8 cellular contexts compared by ENCODE assay signal in the genomic region with DNA sequence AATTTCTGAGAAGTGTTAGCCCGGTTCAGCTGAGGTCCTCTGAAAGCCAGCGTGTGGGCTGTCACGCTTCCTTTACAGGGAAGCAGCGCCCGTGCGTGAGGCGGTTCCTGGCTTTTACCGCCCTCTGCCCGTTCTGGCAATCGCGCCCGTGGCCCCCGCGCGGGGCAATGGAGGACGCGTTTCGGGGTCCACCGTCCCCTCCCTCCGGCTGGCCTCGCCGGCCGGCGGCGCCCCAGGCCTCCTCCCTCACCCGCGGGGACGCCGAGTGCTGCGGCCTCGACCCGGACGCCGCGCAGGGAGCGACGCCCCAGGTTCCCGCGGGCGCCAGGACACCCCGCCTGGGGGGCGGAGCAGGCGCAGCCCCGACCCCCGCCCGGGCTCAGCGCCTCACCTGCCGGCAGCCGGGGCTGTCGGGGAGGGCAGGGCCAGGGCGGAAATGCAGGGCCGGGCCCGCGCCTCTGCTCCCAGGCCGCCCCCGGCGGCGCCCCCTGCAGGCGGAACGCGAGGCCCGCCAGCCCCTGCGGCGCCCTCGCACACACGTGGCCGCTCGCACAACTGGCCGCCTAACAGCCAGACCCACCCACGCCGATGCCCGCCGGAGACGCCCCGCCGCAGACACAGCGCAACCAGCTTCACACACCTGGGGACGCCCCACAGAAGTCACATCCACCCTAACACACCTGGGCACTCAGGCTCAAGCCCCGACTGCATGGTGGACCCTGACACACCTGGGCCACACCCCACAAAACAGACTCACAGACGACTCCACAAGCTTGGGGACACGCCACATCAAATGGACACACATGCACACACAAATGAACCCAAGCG. TPM values are rescaled to one million over a fixed set of nuclear protein-coding genes. Genes with fewer than 3 reads are reported as not detected.
A peak's percentile ranks its signal among the peaks of the same experiment; 100 is the strongest.
DNase-seq lines count a peak whose midpoint lies in the region; ATAC-seq and TF ChIP-seq lines count a peak whose summit lies in the region.

Gene GGACT (minus strand): TSS at position 440 of the 828 bp plus-strand sequence. CDS start 56,198 bp downstream, outside the sequence.

- intact Hi-C loops in colonic mucosa (cut with DNase I): no loop called here
- intact Hi-C loops in left lung (cut with DNase I): no loop called here

- H3K4me1 ChIP-seq in colonic mucosa (no peaks in the 10 kb centered on the region), left lung (peaks cover 7 to 13% of the 10 kb centered on the region in 2 donors)

- peak; percentile 86 for ATAC-seq in HG02840 (IDR thresholded peaks at IDR 0.05; ENCODE audit: low FRiP score, unreplicated experiment)
- ATAC-seq in left lung: peak; percentile 98

- in situ Hi-C loops in GM13976 (cut with MboI; ENCODE audit: low sequenced_read_pairs, unreplicated experiment): loop anchor here (25.0 kb wide), 1 partner anchor 524 kb away; no protein-coding TSS in a partner anchor

- H3K4me3 ChIP-seq in colonic mucosa: peak within 1 kb of the TSS; percentile 58
- peak within 1 kb of the TSS; percentile 56 to 57 for H3K4me3 ChIP-seq in left lung

- H3K27ac ChIP-seq in 22Rv1: peak within 1 kb of the TSS; percentile 66
- peak within 1 kb of the TSS; percentile 63 for H3K27ac ChIP-seq in colonic mucosa
- H3K27ac ChIP-seq in left lung: peak within 1 kb of the TSS; percentile 75 to 76

- H3K27me3 ChIP-seq in colonic mucosa (no peaks in the 10 kb centered on the region), left lung (no peaks in the 10 kb centered on the region)

- H3K9me3 ChIP-seq in colonic mucosa: no peaks in the 10 kb centered on the region
- H3K9me3 ChIP-seq in left lung: no peaks in the 10 kb centered on the region

- H3K36me3 ChIP-seq in colonic mucosa: no peaks in the 10 kb centered on the region
- no peaks in the 10 kb centered on the region for H3K36me3 ChIP-seq in left lung

- TF ChIP-seq CTCF in 22Rv1 (IDR thresholded peaks at IDR 0.05) (peak; percentile 94), GM13976 (IDR thresholded peaks at IDR 0.05; ENCODE audit: borderline replicate concordance, control extremely low read depth, extremely low read depth, insufficient read depth, missing control alignments) (peak; percentile 95), colonic mucosa (IDR thresholded peaks at IDR 0.05) (peak; percentile 64), left lung (IDR thresholded peaks at IDR 0.05) (peak; percentile 66 to 75)

- peak; percentile 95 for DNase-seq in GM13976 (ENCODE audit: low spot score)
- peak; percentile 74 for DNase-seq in NCI-H146 treated with DMSO at 0.1 percent for 48 hours (lab: John Stamatoyannopoulos, UW; ENCODE audit: unreplicated experiment)
- peak; percentile 74 to 84 for DNase-seq in activated CD4-positive, alpha-beta T cell treated with anti-CD3 and anti-CD28 coated beads for 24 hours (ENCODE audit: low read depth in 2 of 2)
- peak; percentile 81 for DNase-seq in colonic mucosa
- DNase-seq in left lung: peak; percentile 66 to 93
- peak; percentile 81 for DNase-seq in stimulated activated CD4-positive, alpha-beta T cell treated with anti-CD3 and anti-CD28 coated beads, Interleukin-4, amount 100 ng/mL, for 24 hours

- H3K9ac ChIP-seq in colonic mucosa (ENCODE audit: low read depth in 2 of 2, low read length in 2 of 2): peak within 1 kb of the TSS; percentile 69 to 90

RNA-seq across cellular contexts. Expression of gene GGACT, which starts in this region (rescaled TPM):
- total RNA-seq in colonic mucosa: 1 to 10 TPM; 6.7 to 10.0 TPM
- total RNA-seq in left lung: 1 to 10 TPM; 4.3 to 6.3 TPM

Comparison
In these comparisons a context has a peak if more than half of its experiments do, and no peak if none do; other contexts are left out.
1. Peak in every context shown above with its lines: DNase-seq, ATAC-seq, H3K4me3 ChIP-seq and H3K27ac ChIP-seq.